In genomic region chr4:39620551-39620950, GRCh38 we compare ENCODE assay signal across 20 cellular contexts. TPM values are rescaled to one million over a fixed set of nuclear protein-coding genes. Genes with fewer than 3 reads are reported as not detected.
DNase-seq lines count a peak whose midpoint lies in the region; ATAC-seq and TF ChIP-seq lines count a peak whose summit lies in the region.
"Had no signal": no experiment of that assay in that cellular context is flagged by ENCODE, and none has a peak within 500 bp of the region (broad histone marks: within the 10 kb centered on the region; RNA-seq: fewer than 3 reads in every experiment).

No MANE protein-coding gene starts in this region.

- no peaks in the 10 kb centered on the region for H3K9me2 ChIP-seq in GM23248 (ENCODE audit: insufficient read depth)

- no peak for TF ChIP-seq CTCF in fibroblast of lung (conservative IDR thresholded peaks at IDR 0.05 in 1 of 2, IDR thresholded peaks at IDR 0.05 in 1 of 2; ENCODE audit: low read depth in 1 of 2, low read length in 2 of 2)
- TF ChIP-seq CTCF in smooth muscle cell (IDR thresholded peaks at IDR 0.05; ENCODE audit: borderline replicate concordance, insufficient read depth, poor library complexity, severe bottlenecking): no peak

- H3F3A ChIP-seq in GM23248 (ENCODE audit: insufficient read depth): peaks cover 39% of the 10 kb centered on the region
- H3F3A ChIP-seq in smooth muscle cell (ENCODE audit: low read depth): peaks cover 28% of the 10 kb centered on the region

- H4K20me1 ChIP-seq in GM23248 (ENCODE audit: insufficient read depth): no peaks in the 10 kb centered on the region
- H4K20me1 ChIP-seq in fibroblast of lung (ENCODE audit: control insufficient read depth, extremely low read depth, insufficient read depth, low read length): no peaks in the 10 kb centered on the region
- peaks cover 12% of the 10 kb centered on the region for H4K20me1 ChIP-seq in smooth muscle cell (ENCODE audit: low read depth)

- ATAC-seq in HG02588 (IDR thresholded peaks at IDR 0.05; ENCODE audit: unreplicated experiment): no peak
- ATAC-seq in HG03442 (IDR thresholded peaks at IDR 0.05; ENCODE audit: unreplicated experiment): no peak
- no peak for ATAC-seq in HG03460 (IDR thresholded peaks at IDR 0.05; ENCODE audit: unreplicated experiment)
- ATAC-seq: left colon had no signal

- H3K27ac ChIP-seq in GM23248 (peak overlapping the region; percentile 84), SK-N-MC (peak overlapping the region; percentile 79; the same call in 1 of the 2 replicates), fibroblast of lung (ENCODE audit: insufficient read depth, low read length) (peak overlapping the region; percentile 53), smooth muscle cell (ENCODE audit: low read depth) (peak overlapping the region; percentile 79)
- H3K27ac ChIP-seq: neutrophil had no signal

- no peaks in the 10 kb centered on the region for H3K9me3 ChIP-seq in GM23248 (ENCODE audit: low read depth)
- no peaks in the 10 kb centered on the region for H3K9me3 ChIP-seq in SK-N-MC (ENCODE audit: low read depth, low read length)
- no peaks in the 10 kb centered on the region for H3K9me3 ChIP-seq in fibroblast of lung (ENCODE audit: control insufficient read depth, insufficient read depth, low read depth, low read length)
- H3K9me3 ChIP-seq in smooth muscle cell (replicated peaks; ENCODE audit: low read depth): no peaks in the 10 kb centered on the region
- H3K9me3 ChIP-seq: BE2C, neutrophil had no signal

- no peaks in the 10 kb centered on the region for H3K27me3 ChIP-seq in GM23248 (replicated peaks; ENCODE audit: insufficient read depth)
- no peaks in the 10 kb centered on the region for H3K27me3 ChIP-seq in fibroblast of lung (ENCODE audit: control insufficient read depth, insufficient read depth, low read length)
- H3K27me3 ChIP-seq in smooth muscle cell (ENCODE audit: low read depth): no peaks in the 10 kb centered on the region
- H3K27me3 ChIP-seq: BE2C, neutrophil had no signal

- in situ Hi-C loops in GM23248 (cut with MboI): no loop called here

- H3K9ac ChIP-seq in GM23248 (peak overlapping the region; percentile 67), SK-N-MC (ENCODE audit: insufficient read length) (no peak overlapping the region), fibroblast of lung (ENCODE audit: insufficient read depth, low read length) (no peak overlapping the region), smooth muscle cell (ENCODE audit: low read depth) (peak overlapping the region; percentile 23)

- WGBS in GM23248 (ENCODE audit: low coverage in 1 of 2, low lambda C conversion rate in 2 of 2, missing lambda C conversion rate in 2 of 2), 2 experiments: 57 to 61% methylated on average over 3 of the region's 3 CpGs
- WGBS in smooth muscle cell (ENCODE audit: low lambda C conversion rate): 59% methylated on average over 3 of the region's 3 CpGs

- H3K36me3 ChIP-seq in GM23248 (ENCODE audit: low read depth) (no peaks in the 10 kb centered on the region), SK-N-MC (ENCODE audit: insufficient read depth, low read length) (no peaks in the 10 kb centered on the region), fibroblast of lung (ENCODE audit: control insufficient read depth, insufficient read depth, low read length) (no peaks in the 10 kb centered on the region), smooth muscle cell (ENCODE audit: low read depth) (no peaks in the 10 kb centered on the region)
- H3K36me3 ChIP-seq: BE2C, neutrophil had no signal

- H2AFZ ChIP-seq in GM23248: no peak overlapping the region
- no peak overlapping the region for H2AFZ ChIP-seq in fibroblast of lung (ENCODE audit: low read length)
- no peak overlapping the region for H2AFZ ChIP-seq in smooth muscle cell (ENCODE audit: low read depth)

- DNase-seq in GM23248: peak; percentile 58
- no peak for DNase-seq in SK-N-MC (ENCODE audit: low read depth, low spot score)
- peak in 1 of 2 donors; percentile 48 for DNase-seq in fibroblast of lung (ENCODE audit: low read depth in 2 of 2)
- DNase-seq in smooth muscle cell (lab: John Stamatoyannopoulos, UW; ENCODE audit: unreplicated experiment): no peak
- no peak for DNase-seq in Ammon's horn (ENCODE audit: low spot score)
- DNase-seq: activated CD4-positive, alpha-beta T cell treated with anti-CD3 and anti-CD28 coated beads, Interleukin-2, amount 10 ng/mL, durations not matched to agents 7 days and 5 days; activated naive CD4-positive, alpha-beta T cell; anterior cingulate cortex; BE2C; endodermal cell; left colon; NCI-H146; NCI-H2171 treated with DMSO at 0.1 percent for 48 hours; NCI-H748 treated with DMSO at 0.1 percent for 48 hours; OCI-M1; retina had no signal

- H3K4me3 ChIP-seq in GM23248 (peak overlapping the region; percentile 30; the same call in 1 of the 2 replicates), SK-N-MC (no peak overlapping the region), fibroblast of lung (replicated peaks in 1 of 4; ENCODE audit: control extremely low read depth in 1 of 4, insufficient read depth in 1 of 4, low read depth in 3 of 4, low read length in 4 of 4) (no peak overlapping the region), smooth muscle cell (no peak overlapping the region)

- H3K79me2 ChIP-seq in GM23248 (ENCODE audit: insufficient read depth) (peaks cover 52% of the 10 kb centered on the region), fibroblast of lung (ENCODE audit: control insufficient read depth, insufficient read depth, low read length) (peaks cover 1% of the 10 kb centered on the region), smooth muscle cell (ENCODE audit: low read depth) (peaks cover 9% of the 10 kb centered on the region)

- H3K4me2 ChIP-seq in GM23248 (ENCODE audit: unreplicated experiment) (peak overlapping the region; percentile 55), fibroblast of lung (ENCODE audit: extremely low read depth, insufficient read depth, low read length) (no peak overlapping the region), smooth muscle cell (peak overlapping the region; percentile 69)

- H3K4me1 ChIP-seq in GM23248 (ENCODE audit: insufficient read depth): peaks cover 65% of the 10 kb centered on the region
- peaks cover 6% of the 10 kb centered on the region for H3K4me1 ChIP-seq in fibroblast of lung (ENCODE audit: control insufficient read depth, extremely low read depth, insufficient read depth, low read length)
- H3K4me1 ChIP-seq in smooth muscle cell (ENCODE audit: low read depth): peaks cover 10% of the 10 kb centered on the region
- H3K4me1 ChIP-seq: BE2C had no signal

RNA-seq across cellular contexts. Expression of gene SMIM14, which starts 18.1 kb away (rescaled TPM):
- total RNA-seq in GM23248 (2014; rRNA removed; shearing (Covaris generic)): 54.5 and 67.5 TPM in 2 replicates
- polyA plus RNA-seq in GM23248 (2016; fragmentation: Nextera tagmentation; extraction: Ambion mirVana): 147 and 157 TPM in 2 replicates
- 35.4 and 39.0 TPM in 2 replicates for total RNA-seq in fibroblast of lung
- polyA plus RNA-seq in fibroblast of lung: 25.9 and 41.4 TPM in 2 replicates
- 20.6 and 31.7 TPM in 2 replicates for polyA plus RNA-seq in fibroblast of lung (2012)
- polyA minus RNA-seq in fibroblast of lung (ENCODE audit: low replicate concordance): 16.4 and 61.2 TPM in 2 replicates
- total RNA-seq in smooth muscle cell: 45.0 and 55.9 TPM in 2 replicates
- polyA plus RNA-seq in smooth muscle cell: 47.4 and 48.0 TPM in 2 replicates

Comparison
In these comparisons a context has a peak if more than half of its experiments do, and no peak if none do; other contexts are left out.
1. H3K9ac ChIP-seq: peak in GM23248 (single experiment) and smooth muscle cell (single experiment); none in SK-N-MC (single experiment) and fibroblast of lung (single experiment).
2. Peak in every context shown above with its lines, with median percentiles within 50 percentile points of each other: H3K27ac ChIP-seq.